In the genomic region with DNA sequence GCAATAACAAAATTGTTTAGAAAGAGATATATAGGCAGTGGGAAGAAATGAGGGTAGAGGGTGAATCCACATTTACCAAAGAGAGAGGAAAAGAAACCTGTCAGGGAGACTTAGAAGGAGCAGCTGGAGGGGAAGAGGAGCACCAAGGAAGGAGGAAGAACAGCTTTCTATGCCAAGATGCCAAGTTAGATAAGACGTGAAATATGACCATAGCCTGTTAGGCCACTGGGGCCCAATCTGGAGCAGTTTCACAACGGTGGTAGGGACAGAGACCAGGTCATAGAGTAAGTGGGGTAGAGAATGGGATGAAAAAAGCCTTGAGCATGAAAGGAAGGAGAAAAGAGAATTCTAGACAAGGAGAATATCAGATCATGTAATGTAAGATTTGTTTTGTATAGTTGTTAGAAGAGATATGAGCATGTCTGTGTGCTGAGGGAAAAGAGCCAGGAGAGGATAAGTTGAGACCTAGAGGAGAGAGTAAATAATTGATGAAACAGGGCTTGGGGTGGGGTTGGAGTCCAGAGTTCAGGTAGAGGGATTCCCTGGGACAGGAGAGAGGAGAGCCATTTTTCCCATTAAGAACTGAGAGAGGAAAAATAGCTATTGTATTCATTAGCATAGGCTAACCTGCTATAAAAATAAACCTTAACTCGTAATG, we compare ENCODE assay signal across 29 cellular contexts. TPM values are rescaled to one million over a fixed set of nuclear protein-coding genes. Genes with fewer than 3 reads are reported as not detected.
A peak's percentile ranks its signal among the peaks of the same experiment; 100 is the strongest.
DNase-seq lines count a peak whose midpoint lies in the region; ATAC-seq and TF ChIP-seq lines count a peak whose summit lies in the region.
"Had no signal": no experiment of that assay in that cellular context is flagged by ENCODE, and none has a peak within 500 bp of the region (broad histone marks: within the 10 kb centered on the region; RNA-seq: fewer than 3 reads in every experiment).

No MANE protein-coding gene starts in this region.

- TF ChIP-seq CTCF in MCF 10A (IDR thresholded peaks at IDR 0.05; ENCODE audit: unreplicated experiment) (no peak), WERI-Rb-1 (IDR thresholded peaks at IDR 0.05; ENCODE audit: low read depth, low read length) (no peak)

- no peak overlapping the region for H3K4me3 Mint-ChIP-seq in MCF 10A (ENCODE audit: unreplicated experiment)
- H3K4me3 Mint-ChIP-seq: CD4-positive, alpha-beta memory T cell; HFFc6 had no signal

- peaks cover 11 to 17% of the 10 kb centered on the region in 2 donors for H3K4me1 ChIP-seq in mucosa of rectum (ENCODE audit: control insufficient read depth in 2 of 2, insufficient read depth in 2 of 2, low read length in 2 of 2)
- H3K4me1 ChIP-seq: A549, HAP-1 had no signal

- CTCF ChIA-PET in MCF 10A (lab: Yijun Ruan, JAX) = interaction anchor here (0.6 kb wide), 1 partner anchor 19 kb away, joined by 4 read pairs; no protein-coding TSS in a partner anchor

- H3K4me1 Mint-ChIP-seq in MCF 10A (ENCODE audit: insufficient read depth, unreplicated experiment) = peaks cover 7% of the 10 kb centered on the region

- H3K9me3 ChIP-seq in mucosa of rectum (ENCODE audit: control insufficient read depth in 2 of 2, low read length in 2 of 2) (no peaks in the 10 kb centered on the region), WERI-Rb-1 (ENCODE audit: severe bottlenecking) (no peaks in the 10 kb centered on the region)
- H3K9me3 ChIP-seq: A549, HAP-1, SJSA1 had no signal

- no peaks in the 10 kb centered on the region for H3K36me3 ChIP-seq in mucosa of rectum (ENCODE audit: control insufficient read depth in 2 of 2, insufficient read depth in 2 of 2, low read length in 2 of 2)
- no peaks in the 10 kb centered on the region for H3K36me3 ChIP-seq in WERI-Rb-1
- H3K36me3 ChIP-seq: HAP-1, SJSA1 had no signal

- H3K9me3 Mint-ChIP-seq in MCF 10A (ENCODE audit: unreplicated experiment) = no peaks in the 10 kb centered on the region
- H3K9me3 Mint-ChIP-seq: HFFc6 had no signal

- H3K9ac ChIP-seq in mucosa of rectum (ENCODE audit: low read depth in 1 of 2, low read length in 2 of 2) = no peak overlapping the region
- H3K9ac ChIP-seq: BLaER1 treated with 17β-estradiol and CSF1 and Interleukin-3, amounts not matched to agents 10 nM and 100 nM had no signal

- POLR2A ChIA-PET in MCF 10A (lab: Yijun Ruan, JAX) = no interaction called here

- no peak overlapping the region for H3K27ac Mint-ChIP-seq in MCF 10A (ENCODE audit: low read depth, unreplicated experiment)
- H3K27ac Mint-ChIP-seq: CD4-positive, alpha-beta memory T cell; HFFc6 had no signal

- no peaks in the 10 kb centered on the region for H3K36me3 Mint-ChIP-seq in MCF 10A (ENCODE audit: insufficient read depth, unreplicated experiment)
- H3K36me3 Mint-ChIP-seq: CD4-positive, alpha-beta memory T cell had no signal

- H3K27me3 ChIP-seq in mucosa of rectum (ENCODE audit: control insufficient read depth in 2 of 2, insufficient read depth in 2 of 2, low read length in 2 of 2) = peaks cover 0 to 3% of the 10 kb centered on the region in 2 donors
- peaks cover 32% of the 10 kb centered on the region for H3K27me3 ChIP-seq in WERI-Rb-1 (ENCODE audit: insufficient read depth, low read depth, severe bottlenecking)

- no TSS peak for BruUV-seq in MCF 10A (replicated peaks; lab: Mats Ljungman, UMichigan)

- H3K4me3 ChIP-seq in mucosa of rectum (ENCODE audit: low read length in 2 of 2) = peak overlapping the region in 1 of 2 donors; percentile 1
- no peak overlapping the region for H3K4me3 ChIP-seq in WERI-Rb-1 (ENCODE audit: low read depth, low read length)
- H3K4me3 ChIP-seq: A549; BLaER1 treated with 17β-estradiol and CSF1 and Interleukin-3, amounts not matched to agents 10 nM and 100 nM; HAP-1; SJSA1 had no signal

- intact Hi-C loops in MCF 10A (cut with micrococcal nuclease) = no loop called here

- H3K27ac ChIP-seq in mucosa of rectum (ENCODE audit: low read depth in 2 of 2, low read length in 2 of 2) (peak overlapping the region; percentile 28 to 38), WERI-Rb-1 (no peak overlapping the region)
- H3K27ac ChIP-seq: A549; BLaER1 treated with 17β-estradiol and CSF1 and Interleukin-3, amounts not matched to agents 10 nM and 100 nM; SJSA1 had no signal

- ATAC-seq in left lobe of liver (peak; percentile 56), HG02678 (IDR thresholded peaks at IDR 0.05; ENCODE audit: unreplicated experiment) (no peak), GM19452 (IDR thresholded peaks at IDR 0.05; ENCODE audit: unreplicated experiment) (no peak)
- ATAC-seq: A549 had no signal

- H3K27me3 Mint-ChIP-seq in MCF 10A (ENCODE audit: insufficient read depth, unreplicated experiment) = peaks cover 12% of the 10 kb centered on the region

- DNase-seq in HT-29 (ENCODE audit: low spot score) = peak; percentile 63
- DNase-seq in OCI-M1 (lab: John Stamatoyannopoulos, UW) = peak; percentile 39
- peak; percentile 68 for DNase-seq in left lobe of liver (ENCODE audit: low spot score)
- DNase-seq in MCF 10A (ENCODE audit: unreplicated experiment) = no peak
- DNase-seq in WERI-Rb-1 = no peak
- DNase-seq: AML-193; CD4-positive, alpha-beta memory T cell; COR-L47; DMS53; GOT3; HFFc6; KBM-7; MV-4-11; NCI-H1105 treated with DMSO at 0.1 percent for 48 hours; NCI-H146; NCI-H1930; NCI-H2107; NCI-H446; NCI-H526; NK-92 treated with Interleukin-12 subunit alpha and Interleukin-12 subunit beta, amount 100 ng/mL, for 24 hours; Right ventricle myocardium superior; RPMI8226 had no signal

RNA-seq across cellular contexts. Expression of a gene that starts 4.4 kb away (rescaled TPM):
- 48.2 and 50.8 TPM in 2 replicates for total RNA-seq in HT-29 (2014; rRNA removed; shearing (Covaris generic))
- total RNA-seq in left lobe of liver = 22.1 TPM
- total RNA-seq in MCF 10A (2022) = 0.12 and 0.58 TPM in 2 replicates
- total RNA-seq: CD4-positive, alpha-beta memory T cell; Right ventricle myocardium superior; SJSA1 had no signal

RNA-seq across cellular contexts. Expression of a gene that starts 47.2 kb away (rescaled TPM):
- 24.7 and 27.6 TPM in 2 replicates for total RNA-seq in HT-29 (2014; rRNA removed; shearing (Covaris generic))
- total RNA-seq in left lobe of liver = 37.2 TPM
- 57.1 and 82.7 TPM in 2 replicates for total RNA-seq in MCF 10A (2022)

Comparison
In these comparisons a context has a peak if more than half of its experiments do, and no peak if none do; other contexts are left out.
1. DNase-seq: peak in HT-29 (single experiment), OCI-M1 (single experiment) and left lobe of liver (single experiment); none in MCF 10A (single experiment) and WERI-Rb-1 (single experiment).
2. RNA of a gene that starts 4.4 kb away (total RNA-seq): 48.2 to 50.8 TPM in HT-29 and 22.1 TPM in left lobe of liver (single experiment); 0.12 to 0.58 TPM in MCF 10A; every median in the first group is over 10 times any median in the second.